Comparison of ENCODE assay signal across 8 cellular contexts in genomic region chr22:25111579-25112517, GRCh38.
DNase-seq lines count a peak whose midpoint lies in the region; ATAC-seq and TF ChIP-seq lines count a peak whose summit lies in the region.

No MANE protein-coding gene starts in this region.

- POLR2A ChIA-PET in activated B cell treated with CpG ODN at 0.5 μM for 24 hours (lab: Charles Lee): no interaction called here

- no peak overlapping the region for H3K27ac Mint-ChIP-seq in activated B cell treated with CpG ODN at 0.5 μM for 24 hours

- intact Hi-C loops in activated B cell treated with CpG ODN at 0.5 μM for 24 hours (cut with micrococcal nuclease): no loop called here
- intact Hi-C loops in left ventricle myocardium inferior (cut with micrococcal nuclease): no loop called here
- intact Hi-C loops in prostate gland (cut with DNase I): no loop called here

- H3K4me1 Mint-ChIP-seq in activated B cell treated with CpG ODN at 0.5 μM for 24 hours: peaks cover 21% of the 10 kb centered on the region

- H3K9me3 ChIP-seq in left ventricle myocardium inferior (replicated peaks) (peaks cover 4% of the 10 kb centered on the region), prostate gland (no peaks in the 10 kb centered on the region)

- H3K27me3 ChIP-seq in left ventricle myocardium inferior (ENCODE audit: low read depth): no peaks in the 10 kb centered on the region
- no peaks in the 10 kb centered on the region for H3K27me3 ChIP-seq in prostate gland (replicated peaks; ENCODE audit: insufficient read depth)

- DNase-seq in DMS53 (lab: John Stamatoyannopoulos, UW): peak; percentile 60
- DNase-seq in DMS53 treated with DMSO at 0.1 percent for 48 hours (lab: John Stamatoyannopoulos, UW; ENCODE audit: unreplicated experiment): no peak
- no peak for DNase-seq in activated B cell treated with CpG ODN at 0.5 μM for 24 hours
- no peak for DNase-seq in left ventricle myocardium inferior
- peak; percentile 86 for DNase-seq in prostate gland (ENCODE audit: low spot score)
- DNase-seq in NCI-H1092 treated with DMSO at 0.1 percent for 48 hours (lab: John Stamatoyannopoulos, UW): no peak
- DNase-seq in putamen (ENCODE audit: low spot score): no peak

- no peak for ATAC-seq in activated B cell treated with CpG ODN at 0.5 μM for 24 hours (ENCODE audit: low read depth)
- ATAC-seq in HG03520 (IDR thresholded peaks at IDR 0.05; ENCODE audit: unreplicated experiment): no peak

- H3K36me3 ChIP-seq in left ventricle myocardium inferior (no peaks in the 10 kb centered on the region), prostate gland (no peaks in the 10 kb centered on the region)

- CTCF ChIA-PET in activated B cell treated with CpG ODN at 0.5 μM for 24 hours (lab: Charles Lee): interaction anchor here (1.1 kb wide), 1 partner anchor 81 kb away, joined by 3 read pairs; no protein-coding TSS in a partner anchor

- H3K36me3 Mint-ChIP-seq in activated B cell treated with CpG ODN at 0.5 μM for 24 hours (ENCODE audit: low read depth): no peaks in the 10 kb centered on the region

- peak overlapping the region; percentile 82 for H3K4me3 ChIP-seq in left ventricle myocardium inferior
- H3K4me3 ChIP-seq in prostate gland: peak overlapping the region; percentile 45 to 50

- no peak for TF ChIP-seq POLR2A in prostate gland (IDR thresholded peaks at IDR 0.05)

- TF ChIP-seq CTCF in activated B cell treated with CpG ODN at 0.5 μM for 24 hours (IDR thresholded peaks at IDR 0.05): no peak
- TF ChIP-seq CTCF in left ventricle myocardium inferior (IDR thresholded peaks at IDR 0.05; ENCODE audit: borderline replicate concordance): no peak
- no peak for TF ChIP-seq CTCF in prostate gland (IDR thresholded peaks at IDR 0.05)

- H3K4me1 ChIP-seq in left ventricle myocardium inferior: peaks cover 51% of the 10 kb centered on the region
- peaks cover 3% of the 10 kb centered on the region for H3K4me1 ChIP-seq in prostate gland (replicated peaks)

- peak overlapping the region; percentile 76 for H3K4me3 Mint-ChIP-seq in activated B cell treated with CpG ODN at 0.5 μM for 24 hours

- H3K9me3 Mint-ChIP-seq in activated B cell treated with CpG ODN at 0.5 μM for 24 hours: no peaks in the 10 kb centered on the region

- H3K27me3 Mint-ChIP-seq in activated B cell treated with CpG ODN at 0.5 μM for 24 hours: peaks cover 41% of the 10 kb centered on the region

- WGBS in prostate gland: 23% methylated on average over 32 of the region's 35 CpGs

- H3K27ac ChIP-seq in left ventricle myocardium inferior (replicated peaks) (peak overlapping the region; percentile 86), prostate gland (peak overlapping the region; percentile 81 to 82)

Comparison
In these comparisons a context has a peak if more than half of its experiments do, and no peak if none do; other contexts are left out.
1. DNase-seq: peak in DMS53 (single experiment) and prostate gland (single experiment); none in DMS53 treated with DMSO at 0.1 percent for 48 hours (single experiment), activated B cell treated with CpG ODN at 0.5 μM for 24 hours (single experiment), left ventricle myocardium inferior (single experiment), NCI-H1092 treated with DMSO at 0.1 percent for 48 hours (single experiment) and putamen (single experiment).